In genomic region chr17:65550075-65550635, GRCh38 we compare ENCODE assay signal across 29 cellular contexts. TPM values are rescaled to one million over a fixed set of nuclear protein-coding genes. Genes with fewer than 3 reads are reported as not detected.
A peak's percentile ranks its signal among the peaks of the same experiment; 100 is the strongest.
DNase-seq lines count a peak whose midpoint lies in the region; ATAC-seq and TF ChIP-seq lines count a peak whose summit lies in the region.
"Had no signal": no experiment of that assay in that cellular context is flagged by ENCODE, and none has a peak within 500 bp of the region (broad histone marks: within the 10 kb centered on the region; RNA-seq: fewer than 3 reads in every experiment).

No MANE protein-coding gene starts in this region.

- H3K27ac Mint-ChIP-seq in H9, result peak overlapping the region in 2 of 3 experiments; percentile 67 to 86; a peak in 4 of 7 replicates
- H3K27ac Mint-ChIP-seq: activated B cell treated with CpG ODN at 0.5 μM for 24 hours had no signal

- H3K79me1 ChIP-seq in H9 (ENCODE audit: insufficient read depth, low read depth, low read length, poor library complexity, severe bottlenecking) (peaks cover 32% of the 10 kb centered on the region), trophoblast cell (ENCODE audit: low read length) (no peaks in the 10 kb centered on the region)

- peaks cover 13% of the 10 kb centered on the region for H3K4me1 ChIP-seq in H9 (ENCODE audit: insufficient read depth, low read length)
- H3K4me1 ChIP-seq in trophoblast cell (ENCODE audit: control insufficient read depth in 1 of 2, insufficient read depth in 2 of 2, low read length in 2 of 2), result peaks cover 18 to 21% of the 10 kb centered on the region in 2 experiments
- peaks cover 0 to 56% (median 13%) of the 10 kb centered on the region in 4 donors for H3K4me1 ChIP-seq in tibial nerve
- H3K4me1 ChIP-seq: SJCRH30 had no signal

- H2AK5ac ChIP-seq in H9 (ENCODE audit: insufficient read length, low read length), result no peak overlapping the region
- H2AK5ac ChIP-seq in trophoblast cell (ENCODE audit: low read length), result no peak overlapping the region

- H3K79me2 ChIP-seq in H9 (ENCODE audit: insufficient read depth, low read length) (peaks cover 51% of the 10 kb centered on the region; the same call in 1 of the 2 replicates), trophoblast cell (ENCODE audit: control insufficient read depth, insufficient read depth, low read length, poor library complexity) (no peaks in the 10 kb centered on the region)

- no peak overlapping the region for H2BK120ac ChIP-seq in H9 (ENCODE audit: low read depth, low read length, poor library complexity, severe bottlenecking)
- H2BK120ac ChIP-seq in trophoblast cell (ENCODE audit: insufficient read depth, low read length, poor library complexity), result no peak overlapping the region

- no peak overlapping the region for H2AFZ ChIP-seq in H9 (ENCODE audit: low read length)
- no peak overlapping the region for H2AFZ ChIP-seq in trophoblast cell (ENCODE audit: insufficient read depth, low read length, poor library complexity)

- H3K4ac ChIP-seq in H9 (ENCODE audit: low read depth, low read length) (no peak overlapping the region), trophoblast cell (ENCODE audit: low read depth, low read length) (no peak overlapping the region)

- H4K12ac ChIP-seq in trophoblast cell (ENCODE audit: low read depth, low read length), result no peak overlapping the region

- no peak overlapping the region for H2BK20ac ChIP-seq in H9 (ENCODE audit: low read depth, low read length, poor library complexity, severe bottlenecking)

- no peak overlapping the region for H3T11ph ChIP-seq in H9 (ENCODE audit: low read length)

- peaks cover 27 to 72% (median 51%) of the 10 kb centered on the region in 3 experiments; a peak in 6 of 7 replicates for H3K36me3 Mint-ChIP-seq in H9 (ENCODE audit: insufficient read depth in 1 of 3, low read depth in 3 of 3)

- H3K9ac ChIP-seq in H9 (ENCODE audit: extremely low read depth, insufficient read length, low read length) (no peak overlapping the region), trophoblast cell (ENCODE audit: low read length) (no peak overlapping the region)

- no peak overlapping the region for H2BK12ac ChIP-seq in H9 (ENCODE audit: insufficient read length, low read depth, low read length)
- no peak overlapping the region for H2BK12ac ChIP-seq in trophoblast cell (ENCODE audit: low read length)

- H4K5ac ChIP-seq in H9 (ENCODE audit: insufficient read length, low read depth, low read length), result no peak overlapping the region

- H3K23ac ChIP-seq in H9 (ENCODE audit: insufficient read length, low read depth, low read length) (no peak overlapping the region), trophoblast cell (ENCODE audit: low read length) (no peak overlapping the region)

- H2BK5ac ChIP-seq in H9 (ENCODE audit: insufficient read length, low read length), result no peak overlapping the region
- no peak overlapping the region for H2BK5ac ChIP-seq in trophoblast cell (ENCODE audit: low read depth, low read length, poor library complexity)

- in situ Hi-C loops in brain microvascular endothelial cell (cut with HindIII; ENCODE audit: low pct_ligation_motif_present, low sequenced_read_pairs), result no loop called here

- H3K36me3 ChIP-seq in trophoblast cell (ENCODE audit: control insufficient read depth in 1 of 2, insufficient read depth in 2 of 2, low read length in 2 of 2) (peaks cover 14 to 21% of the 10 kb centered on the region in 2 experiments), brain microvascular endothelial cell (replicated peaks) (no peaks in the 10 kb centered on the region), tibial nerve (peaks cover 0 to 16% (median 0%) of the 10 kb centered on the region in 3 donors)

- H2BK15ac ChIP-seq in H9 (ENCODE audit: low read depth, low read length), result no peak overlapping the region

- ATAC-seq in GM21786 (IDR thresholded peaks at IDR 0.05; ENCODE audit: unreplicated experiment), result no peak
- ATAC-seq: body of pancreas; esophagus mucosa; GM12878; mucosa of descending colon; stimulated activated naive CD8-positive, alpha-beta T cell treated with anti-CD3 and anti-CD28 coated beads, Interleukin-15, Interleukin-2, amounts not matched to agents 100 U/mL and 50 U/mL, for 24 hours had no signal

- TF ChIP-seq POLR2A in erythroblast (IDR thresholded peaks at IDR 0.05; ENCODE audit: low read length), result no peak
- no peak for TF ChIP-seq POLR2A in tibial nerve (IDR thresholded peaks at IDR 0.05)

- no peaks in the 10 kb centered on the region for H3K9me3 Mint-ChIP-seq in H9
- H3K9me3 Mint-ChIP-seq: activated B cell treated with CpG ODN at 0.5 μM for 24 hours had no signal

- H3K4me3 ChIP-seq in trophoblast cell (ENCODE audit: low read depth, low read length), result no peak overlapping the region
- no peak overlapping the region for H3K4me3 ChIP-seq in brain microvascular endothelial cell (ENCODE audit: low read depth, low read length)
- no peak overlapping the region for H3K4me3 ChIP-seq in tibial nerve
- H3K4me3 ChIP-seq: adrenal gland, body of pancreas, GM12878, mucosa of descending colon, sigmoid colon, SJCRH30, testis had no signal

- H3K9me3 ChIP-seq in H9 (ENCODE audit: control insufficient read depth, low read depth, low read length) (no peaks in the 10 kb centered on the region), trophoblast cell (ENCODE audit: insufficient read depth, low read depth, low read length) (no peaks in the 10 kb centered on the region), tibial nerve (no peaks in the 10 kb centered on the region)
- H3K9me3 ChIP-seq: adrenal gland, body of pancreas, mucosa of descending colon, sigmoid colon, SJCRH30, testis had no signal

- H3K18ac ChIP-seq in H9 (ENCODE audit: insufficient read length, low read depth, low read length), result no peak overlapping the region
- no peak overlapping the region for H3K18ac ChIP-seq in trophoblast cell (ENCODE audit: low read length)

- H3K4me2 ChIP-seq in H9 (ENCODE audit: insufficient read depth, insufficient read length, low read length) (no peak overlapping the region), trophoblast cell (ENCODE audit: low read length) (peak overlapping the region; percentile 30)

- H4K91ac ChIP-seq in H9 (ENCODE audit: insufficient read length, low read depth, low read length), result no peak overlapping the region
- H4K91ac ChIP-seq in trophoblast cell (ENCODE audit: low read depth, low read length), result no peak overlapping the region

- H3K27me3 ChIP-seq in H9 (ENCODE audit: insufficient read depth, low read length) (no peaks in the 10 kb centered on the region; the same call in 1 of the 2 replicates), trophoblast cell (ENCODE audit: insufficient read depth, low read length) (no peaks in the 10 kb centered on the region), brain microvascular endothelial cell (replicated peaks) (no peaks in the 10 kb centered on the region), tibial nerve (no peaks in the 10 kb centered on the region)
- H3K27me3 ChIP-seq: adrenal gland, body of pancreas, sigmoid colon, SJCRH30, testis had no signal

- DNase-seq in H9 (no peak), caudate nucleus (lab: John Stamatoyannopoulos, UW) (no peak), islet precursor cell (peak; percentile 86), trophoblast cell (no peak), erythroblast (lab: John Stamatoyannopoulos, UW) (no peak), brain microvascular endothelial cell (no peak), tibial nerve (ENCODE audit: low spot score in 2 of 2) (no peak)
- DNase-seq: activated B cell treated with CpG ODN at 0.5 μM for 24 hours; activated CD4-positive, alpha-beta T cell treated with anti-CD3 and anti-CD28 coated beads, Interleukin-2, amount 50 U/mL, for 1 hour; activated naive CD4-positive, alpha-beta T cell; activated T-cell treated with anti-CD3 and anti-CD28 coated beads, Interleukin-2, amount 50 U/mL, for 48 hours; adrenal gland; body of pancreas; effector memory CD4-positive, alpha-beta T cell; foreskin melanocyte; NCI-H1105 treated with DMSO at 0.1 percent for 48 hours; NCI-H2081; NCI-H226; NCI-H774; sigmoid colon; SJCRH30; stimulated activated CD4-positive, alpha-beta T cell treated with anti-CD3 and anti-CD28 coated beads, Interleukin-15, amount 100 ng/mL, for 24 hours; stimulated activated naive CD8-positive, alpha-beta T cell treated with anti-CD3 and anti-CD28 coated beads, Interleukin-15, Interleukin-2, amounts not matched to agents 100 U/mL and 50 U/mL, for 24 hours; testis had no signal

- no peak overlapping the region for H3K27ac ChIP-seq in H9 (ENCODE audit: insufficient read length, low read depth, low read length)
- peak overlapping the region; percentile 1 for H3K27ac ChIP-seq in caudate nucleus (ENCODE audit: low read depth, low read length)
- no peak overlapping the region for H3K27ac ChIP-seq in trophoblast cell (ENCODE audit: low read depth, low read length)
- no peak overlapping the region for H3K27ac ChIP-seq in brain microvascular endothelial cell
- H3K27ac ChIP-seq in tibial nerve, result no peak overlapping the region
- H3K27ac ChIP-seq: body of pancreas, C4-2B, SJCRH30, testis had no signal

- no peak for TF ChIP-seq EP300 in tibial nerve (IDR thresholded peaks at IDR 0.05)

- H3K4me1 Mint-ChIP-seq in H9, result peaks cover 57 to 65% of the 10 kb centered on the region in 2 experiments
- H3K4me1 Mint-ChIP-seq: activated B cell treated with CpG ODN at 0.5 μM for 24 hours had no signal

- WGBS in H9 (ENCODE audit: extremely low coverage, insufficient read length, low lambda C conversion rate), result no CpG with 5 or more reads among the region's 9 CpGs
- no CpG with 5 or more reads among the region's 9 CpGs for WGBS in trophoblast cell (ENCODE audit: extremely low coverage, insufficient coverage, insufficient read length)
- 62 to 67% methylated on average over 9 of the region's 9 CpGs for WGBS in tibial nerve, 2 donors

- H4K8ac ChIP-seq in H9 (replicated peaks; ENCODE audit: insufficient read length, low read depth, low read length) (no peak overlapping the region), trophoblast cell (ENCODE audit: low read depth, low read length) (no peak overlapping the region)

- H3K23me2 ChIP-seq in H9 (ENCODE audit: insufficient read length, low read depth, low read length, poor library complexity, severe bottlenecking), result no peaks in the 10 kb centered on the region

- no peak overlapping the region for H3K56ac ChIP-seq in H9 (ENCODE audit: insufficient read length, low read depth, low read length)

- H3K4me3 Mint-ChIP-seq in H9, result peak overlapping the region; percentile 9 to 28; a peak in 3 of 5 replicates
- H3K4me3 Mint-ChIP-seq: activated B cell treated with CpG ODN at 0.5 μM for 24 hours had no signal

- no peaks in the 10 kb centered on the region for H3K27me3 Mint-ChIP-seq in H9 (ENCODE audit: low read depth)

- H3K14ac ChIP-seq in H9 (ENCODE audit: insufficient read depth, low read length), result no peak overlapping the region; the same call in 1 of the 2 replicates
- H3K14ac ChIP-seq in trophoblast cell (ENCODE audit: low read length), result no peak overlapping the region

- TF ChIP-seq CTCF in H9 (conservative IDR thresholded peaks at IDR 0.05), result no peak
- TF ChIP-seq CTCF in brain microvascular endothelial cell (IDR thresholded peaks at IDR 0.05; ENCODE audit: low read depth, low read length, missing control alignments), result no peak
- TF ChIP-seq CTCF in tibial nerve (IDR thresholded peaks at IDR 0.05), result no peak

- peaks cover 3% of the 10 kb centered on the region for H4K20me1 ChIP-seq in H9 (ENCODE audit: control insufficient read depth, insufficient read depth, insufficient read length)

RNA-seq across cellular contexts. Expression of gene AXIN2, which starts 11.3 kb away (rescaled TPM):
- total RNA-seq in H9 (2021) (35.0 and 35.6 TPM in 2 replicates), tibial nerve (10 to 100 TPM; 15.3 to 23.7 (median 20.5) TPM)
- 35.5 and 36.3 TPM in 2 replicates for polyA plus RNA-seq in trophoblast cell (2013)
